Comparison of ENCODE assay signal across 16 cellular contexts in the genomic region with DNA sequence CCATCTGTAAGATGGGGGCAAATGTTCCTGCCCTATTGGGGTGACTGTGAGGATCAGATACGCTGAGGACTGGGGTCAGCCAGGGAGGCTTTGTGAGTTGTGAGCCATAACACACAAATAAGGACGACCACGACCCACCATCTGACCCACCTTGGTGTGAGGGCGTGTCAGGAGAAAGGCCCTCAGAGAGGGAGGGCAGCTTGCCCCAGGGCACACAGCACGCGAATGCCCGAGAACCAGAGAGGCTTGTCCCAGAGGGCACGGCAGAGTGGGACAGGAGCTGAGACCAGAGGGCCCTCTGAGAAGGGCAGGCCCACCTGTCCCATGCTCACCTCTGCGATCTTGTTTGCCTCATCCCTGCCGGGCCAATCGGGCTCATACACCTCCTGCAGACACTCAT. TPM values are rescaled to one million over a fixed set of nuclear protein-coding genes. Genes with fewer than 3 reads are reported as not detected.
DNase-seq lines count a peak whose midpoint lies in the region; ATAC-seq and TF ChIP-seq lines count a peak whose summit lies in the region.
"Had no signal": no experiment of that assay in that cellular context is flagged by ENCODE, and none has a peak within 500 bp of the region (broad histone marks: within the 10 kb centered on the region; RNA-seq: fewer than 3 reads in every experiment).

No MANE protein-coding gene starts in this region.

- peak overlapping the region in 2 of 59 donors; percentile 8 to 22 for H3K4me3 ChIP-seq in dorsolateral prefrontal cortex

- peaks cover 33% of the 10 kb centered on the region for H3K4me1 Mint-ChIP-seq in CD4-positive, alpha-beta T cell (ENCODE audit: low read depth)
- peaks cover 20% of the 10 kb centered on the region for H3K4me1 Mint-ChIP-seq in activated T-helper 17 cell treated with anti-CD3 and anti-CD28 coated beads, Interleukin-2, amount 50 U/mL, for 72 hours
- peaks cover 76% of the 10 kb centered on the region for H3K4me1 Mint-ChIP-seq in stimulated activated effector memory CD8-positive, alpha-beta T cell treated with anti-CD3 and anti-CD28 coated beads, Interleukin-12 subunit alpha, Interleukin-12 subunit beta, amount 100 ng/mL, for 72 hours
- peaks cover 13% of the 10 kb centered on the region for H3K4me1 Mint-ChIP-seq in type B pancreatic cell (ENCODE audit: unreplicated experiment)

- no peaks in the 10 kb centered on the region for H3K9me3 ChIP-seq in CD4-positive, alpha-beta T cell (ENCODE audit: control insufficient read depth, low read length)

- intact Hi-C loops in CD4-positive, alpha-beta T cell (cut with DNase I, micrococcal nuclease): loop anchor here in 1 of 2 experiments (10.0 kb wide), 1 partner anchor 325 kb away; no protein-coding TSS in a partner anchor
- intact Hi-C loops in dorsolateral prefrontal cortex (cut with DNase I): no loop called here

- no peaks in the 10 kb centered on the region for H3K27me3 Mint-ChIP-seq in CD4-positive, alpha-beta T cell
- no peaks in the 10 kb centered on the region for H3K27me3 Mint-ChIP-seq in activated T-helper 17 cell treated with anti-CD3 and anti-CD28 coated beads, Interleukin-2, amount 50 U/mL, for 72 hours
- H3K27me3 Mint-ChIP-seq in type B pancreatic cell: no peaks in the 10 kb centered on the region

- H3K27me3 ChIP-seq in CD4-positive, alpha-beta T cell (ENCODE audit: control insufficient read depth, insufficient read depth, low read length): no peaks in the 10 kb centered on the region
- H3K27me3 ChIP-seq in dorsolateral prefrontal cortex: no peaks in the 10 kb centered on the region

- POLR2A ChIA-PET in CD4-positive, alpha-beta T cell (lab: Charles Lee): interaction anchor here (2.4 to 3.9 kb wide), 2 partner anchors 10 to 15 kb away, joined by 9 to 20 read pairs; no protein-coding TSS in a partner anchor

- H3K36me3 Mint-ChIP-seq in CD4-positive, alpha-beta T cell (ENCODE audit: low read depth): peaks cover 75% of the 10 kb centered on the region
- peaks cover 64% of the 10 kb centered on the region for H3K36me3 Mint-ChIP-seq in activated T-helper 17 cell treated with anti-CD3 and anti-CD28 coated beads, Interleukin-2, amount 50 U/mL, for 72 hours (ENCODE audit: low read depth)
- peaks cover 50% of the 10 kb centered on the region for H3K36me3 Mint-ChIP-seq in stimulated activated effector memory CD8-positive, alpha-beta T cell treated with anti-CD3 and anti-CD28 coated beads, Interleukin-12 subunit alpha, Interleukin-12 subunit beta, amount 100 ng/mL, for 72 hours
- H3K36me3 Mint-ChIP-seq in type B pancreatic cell: peaks cover 3% of the 10 kb centered on the region

- no peak for TF ChIP-seq CTCF in CD4-positive, alpha-beta T cell (IDR thresholded peaks at IDR 0.05)
- TF ChIP-seq CTCF in dorsolateral prefrontal cortex (IDR thresholded peaks at IDR 0.05 in 54 of 56, conservative IDR thresholded peaks at IDR 0.05 in 2 of 56; ENCODE audit: low read depth in 1 of 56, partially characterized antibody in 56 of 56) (no peak), type B pancreatic cell (conservative IDR thresholded peaks at IDR 0.05) (no peak)

- no peak overlapping the region for H3K4me3 Mint-ChIP-seq in CD4-positive, alpha-beta T cell
- no peak overlapping the region for H3K4me3 Mint-ChIP-seq in activated T-helper 17 cell treated with anti-CD3 and anti-CD28 coated beads, Interleukin-2, amount 50 U/mL, for 72 hours
- no peak overlapping the region for H3K4me3 Mint-ChIP-seq in stimulated activated effector memory CD8-positive, alpha-beta T cell treated with anti-CD3 and anti-CD28 coated beads, Interleukin-12 subunit alpha, Interleukin-12 subunit beta, amount 100 ng/mL, for 72 hours
- no peak overlapping the region for H3K4me3 Mint-ChIP-seq in type B pancreatic cell
- H3K4me3 Mint-ChIP-seq: CD14-positive monocyte had no signal

- H3K9me3 Mint-ChIP-seq in CD4-positive, alpha-beta T cell: no peaks in the 10 kb centered on the region
- H3K9me3 Mint-ChIP-seq in activated T-helper 17 cell treated with anti-CD3 and anti-CD28 coated beads, Interleukin-2, amount 50 U/mL, for 72 hours: no peaks in the 10 kb centered on the region
- no peaks in the 10 kb centered on the region for H3K9me3 Mint-ChIP-seq in stimulated activated effector memory CD8-positive, alpha-beta T cell treated with anti-CD3 and anti-CD28 coated beads, Interleukin-12 subunit alpha, Interleukin-12 subunit beta, amount 100 ng/mL, for 72 hours
- H3K9me3 Mint-ChIP-seq in type B pancreatic cell: no peaks in the 10 kb centered on the region

- CTCF ChIA-PET in CD4-positive, alpha-beta T cell (lab: Charles Lee): no interaction called here

- no peak for DNase-seq in CD4-positive, alpha-beta T cell
- no peak for DNase-seq in dorsolateral prefrontal cortex
- DNase-seq in stimulated activated effector memory CD8-positive, alpha-beta T cell treated with anti-CD3 and anti-CD28 coated beads, Interleukin-12 subunit alpha, Interleukin-12 subunit beta, amount 100 ng/mL, for 72 hours (ENCODE audit: low spot score in 2 of 2): no peak
- no peak for DNase-seq in type B pancreatic cell (ENCODE audit: extremely low spot score, unreplicated experiment)
- no peak for DNase-seq in SW 1271 (lab: John Stamatoyannopoulos, UW)
- DNase-seq: EL; KG1; NCI-H1105 treated with DMSO at 0.1 percent for 48 hours; NCI-H1694; NCI-H510A; NCI-H748 treated with DMSO at 0.1 percent for 48 hours; NK-92 treated with Interleukin-12 subunit alpha and Interleukin-12 subunit beta, amount 100 ng/mL, for 24 hours; Right ventricle myocardium superior had no signal

- no peak for ATAC-seq in CD4-positive, alpha-beta T cell (ENCODE audit: poor library complexity)
- no peak for ATAC-seq in activated T-helper 17 cell treated with anti-CD3 and anti-CD28 coated beads, Interleukin-2, amount 50 U/mL, for 72 hours (replicated peaks)
- ATAC-seq in stimulated activated effector memory CD8-positive, alpha-beta T cell treated with anti-CD3 and anti-CD28 coated beads, Interleukin-12 subunit alpha, Interleukin-12 subunit beta, amount 100 ng/mL, for 72 hours: no peak
- no peak for ATAC-seq in GM18498 (IDR thresholded peaks at IDR 0.05; ENCODE audit: unreplicated experiment)

- H3K27ac ChIP-seq in CD4-positive, alpha-beta T cell (ENCODE audit: low read depth, low read length): no peak overlapping the region
- peak overlapping the region in 58 of 59 donors; percentile 76 to 99 (median 95) for H3K27ac ChIP-seq in dorsolateral prefrontal cortex

- peak overlapping the region; percentile 59 for H3K27ac Mint-ChIP-seq in CD4-positive, alpha-beta T cell
- H3K27ac Mint-ChIP-seq in activated T-helper 17 cell treated with anti-CD3 and anti-CD28 coated beads, Interleukin-2, amount 50 U/mL, for 72 hours: peak overlapping the region; percentile 17
- H3K27ac Mint-ChIP-seq in stimulated activated effector memory CD8-positive, alpha-beta T cell treated with anti-CD3 and anti-CD28 coated beads, Interleukin-12 subunit alpha, Interleukin-12 subunit beta, amount 100 ng/mL, for 72 hours: peak overlapping the region; percentile 93
- no peak overlapping the region for H3K27ac Mint-ChIP-seq in type B pancreatic cell

RNA-seq across cellular contexts. Expression of gene BIN1, which starts 36.7 kb away (rescaled TPM):
- 100 to 1,000 TPM in 1 of 2 experiments, 10 to 100 TPM in 1; 98.8 to 104 TPM for total RNA-seq in CD4-positive, alpha-beta T cell
- 100 to 1,000 TPM in 1 of 2 donors, 10 to 100 TPM in 1; 84.0 to 110 TPM for total RNA-seq in activated T-helper 17 cell treated with anti-CD3 and anti-CD28 coated beads, Interleukin-2, amount 50 U/mL, for 72 hours
- total RNA-seq in dorsolateral prefrontal cortex (100 to 1,000 TPM; 151 to 703 (median 290) TPM), type B pancreatic cell (ENCODE audit: low replicate concordance) (26.3 and 63.4 TPM in 2 replicates)
